In the genomic region with DNA sequence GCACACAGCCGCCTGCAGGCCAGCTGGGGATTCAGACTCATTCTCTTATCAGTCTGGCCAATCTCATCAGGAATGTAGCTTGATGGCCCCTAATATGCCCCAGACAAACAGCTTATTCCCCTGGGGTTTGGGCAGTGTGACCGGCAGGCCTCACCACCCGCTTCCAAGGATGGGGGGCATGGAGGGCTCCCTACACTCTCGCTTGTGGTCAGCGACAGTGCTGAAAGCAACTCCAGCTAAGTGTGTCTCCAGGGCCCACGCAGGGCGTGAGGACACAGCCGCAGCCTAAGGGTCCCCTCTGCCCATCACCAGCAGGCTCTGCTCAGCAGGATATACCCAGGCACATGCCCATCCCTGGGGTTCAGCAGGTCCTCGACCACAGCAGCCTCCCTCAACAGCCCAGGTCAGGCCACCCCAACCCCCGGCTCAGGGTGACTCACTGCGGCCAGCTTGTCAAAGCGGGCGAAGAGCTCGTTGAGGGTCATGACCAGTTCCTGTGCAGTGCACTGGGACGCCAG, we compare ENCODE assay signal across 21 cellular contexts.
DNase-seq lines count a peak whose midpoint lies in the region; ATAC-seq and TF ChIP-seq lines count a peak whose summit lies in the region.
"Had no signal": no experiment of that assay in that cellular context is flagged by ENCODE, and none has a peak within 500 bp of the region (broad histone marks: within the 10 kb centered on the region; RNA-seq: fewer than 3 reads in every experiment).

No MANE protein-coding gene starts in this region.

- H3K27me3 Mint-ChIP-seq in T-helper 17 cell (peaks cover 4% of the 10 kb centered on the region), HFFc6 (ENCODE audit: insufficient read depth) (peaks cover 16% of the 10 kb centered on the region)

- no peak overlapping the region for H4K91ac ChIP-seq in trophoblast cell (ENCODE audit: low read depth, low read length)

- no peak overlapping the region for H4K12ac ChIP-seq in trophoblast cell (ENCODE audit: low read depth, low read length)

- ATAC-seq in heart left ventricle (peak in 1 of 4 donors; percentile 2), T-helper 17 cell (no peak), HG02885 (IDR thresholded peaks at IDR 0.05; ENCODE audit: poor library complexity, unreplicated experiment) (no peak)
- ATAC-seq: effector memory CD8-positive, alpha-beta T cell had no signal

- H3K4me3 Mint-ChIP-seq in T-helper 17 cell (no peak overlapping the region), HFFc6 (no peak overlapping the region)
- H3K4me3 Mint-ChIP-seq: effector memory CD8-positive, alpha-beta T cell had no signal

- no peak overlapping the region for H2AFZ ChIP-seq in trophoblast cell (ENCODE audit: insufficient read depth, low read length, poor library complexity)

- TF ChIP-seq POLR2A in heart left ventricle (IDR thresholded peaks at IDR 0.05) = no peak

- H3K36me3 Mint-ChIP-seq in T-helper 17 cell (ENCODE audit: low read depth) (no peaks in the 10 kb centered on the region), HFFc6 (ENCODE audit: low read depth) (no peaks in the 10 kb centered on the region)

- 63 to 82% (median 74%) methylated on average over 11 to 15 of the region's 15 CpGs for WGBS in heart left ventricle, 4 donors
- WGBS in trophoblast cell (ENCODE audit: extremely low coverage, insufficient coverage, insufficient read length) = no CpG with 5 or more reads among the region's 15 CpGs

- no peaks in the 10 kb centered on the region for H3K79me2 ChIP-seq in trophoblast cell (ENCODE audit: control insufficient read depth, insufficient read depth, low read length, poor library complexity)

- no peak for TF ChIP-seq CTCF in heart left ventricle (IDR thresholded peaks at IDR 0.05)
- no peak for TF ChIP-seq CTCF in HFFc6 (IDR thresholded peaks at IDR 0.05)

- H2AK5ac ChIP-seq in trophoblast cell (ENCODE audit: low read length) = no peak overlapping the region

- H3K27ac Mint-ChIP-seq in T-helper 17 cell (no peak overlapping the region), HFFc6 (no peak overlapping the region)
- H3K27ac Mint-ChIP-seq: effector memory CD8-positive, alpha-beta T cell had no signal

- H3K9ac ChIP-seq in trophoblast cell (ENCODE audit: low read length) = no peak overlapping the region

- H3K4me1 Mint-ChIP-seq in T-helper 17 cell = peaks cover 13% of the 10 kb centered on the region
- H3K4me1 Mint-ChIP-seq in HFFc6 (ENCODE audit: low read depth) = no peaks in the 10 kb centered on the region

- H2BK12ac ChIP-seq in trophoblast cell (ENCODE audit: low read length) = no peak overlapping the region

- intact Hi-C loops in heart left ventricle (cut with DNase I) = loop anchor here in 3 of 10 donors (5.0 kb wide), 3 partner anchors 40 to 115 kb away; a partner anchor contains a TSS

- H4K8ac ChIP-seq in trophoblast cell (ENCODE audit: low read depth, low read length) = no peak overlapping the region

- peak overlapping the region; percentile 1 for H3K4me2 ChIP-seq in trophoblast cell (ENCODE audit: low read length)

- H3K18ac ChIP-seq in trophoblast cell (ENCODE audit: low read length) = no peak overlapping the region

- H3K23ac ChIP-seq in trophoblast cell (ENCODE audit: low read length) = no peak overlapping the region

- H2BK120ac ChIP-seq in trophoblast cell (ENCODE audit: insufficient read depth, low read length, poor library complexity) = no peak overlapping the region

- DNase-seq in A172 (ENCODE audit: low spot score) (peak; percentile 22), RPMI7951 (ENCODE audit: low read depth) (peak; percentile 47), heart left ventricle (peak in 2 of 5 donors; percentile 42 to 61), trophoblast cell (peak in 1 of 2 donors; percentile 11), T-helper 17 cell (no peak), HFFc6 (no peak), DMS53 (lab: John Stamatoyannopoulos, UW) (no peak)
- DNase-seq: activated CD4-positive, alpha-beta T cell treated with anti-CD3 and anti-CD28 coated beads, Interleukin-2, amount 50 U/mL, for 48 hours; activated naive CD4-positive, alpha-beta T cell; Calu3; cerebellar nuclear complex; effector memory CD8-positive, alpha-beta T cell; MG63; NCI-H146; NCI-H2171 treated with DMSO at 0.1 percent for 48 hours; NCI-H526; OCI-M1; stimulated activated CD4-positive, alpha-beta T cell treated with anti-CD3 and anti-CD28 coated beads, Interleukin-4, amount 100 ng/mL, for 4 hours had no signal

- H3K27ac ChIP-seq in heart left ventricle (peak overlapping the region; percentile 58 to 97 (median 88)), trophoblast cell (ENCODE audit: low read depth, low read length) (no peak overlapping the region)
- H3K27ac ChIP-seq: SJSA1 had no signal

- H3K9me3 Mint-ChIP-seq in HFFc6 = no peaks in the 10 kb centered on the region
- H3K9me3 Mint-ChIP-seq: effector memory CD8-positive, alpha-beta T cell had no signal

- H3K27me3 ChIP-seq in heart left ventricle = no peaks in the 10 kb centered on the region
- no peaks in the 10 kb centered on the region for H3K27me3 ChIP-seq in trophoblast cell (ENCODE audit: insufficient read depth, low read length)
- H3K27me3 ChIP-seq: SJSA1 had no signal

- H3K14ac ChIP-seq in trophoblast cell (ENCODE audit: low read length) = no peak overlapping the region

- H3K9me3 ChIP-seq in heart left ventricle (no peaks in the 10 kb centered on the region), trophoblast cell (ENCODE audit: insufficient read depth, low read depth, low read length) (no peaks in the 10 kb centered on the region), T-helper 17 cell (ENCODE audit: control insufficient read depth, low read length, poor library complexity, severe bottlenecking) (no peaks in the 10 kb centered on the region)
- H3K9me3 ChIP-seq: HAP-1, MG63, SJSA1 had no signal

- no peak overlapping the region for H2BK5ac ChIP-seq in trophoblast cell (ENCODE audit: low read depth, low read length, poor library complexity)

- peaks cover 0 to 9% (median 0%) of the 10 kb centered on the region in 9 donors for H3K36me3 ChIP-seq in heart left ventricle
- no peaks in the 10 kb centered on the region for H3K36me3 ChIP-seq in trophoblast cell (ENCODE audit: control insufficient read depth in 1 of 2, insufficient read depth in 2 of 2, low read length in 2 of 2)
- H3K36me3 ChIP-seq: HAP-1, MG63, SJSA1 had no signal

- no peaks in the 10 kb centered on the region for H3K79me1 ChIP-seq in trophoblast cell (ENCODE audit: low read length)

- H3K4ac ChIP-seq in trophoblast cell (ENCODE audit: low read depth, low read length) = no peak overlapping the region

- H3K4me1 ChIP-seq in heart left ventricle (peaks cover 0 to 92% (median 39%) of the 10 kb centered on the region in 12 donors), trophoblast cell (ENCODE audit: control insufficient read depth in 1 of 2, insufficient read depth in 2 of 2, low read length in 2 of 2) (peaks cover 16 to 21% of the 10 kb centered on the region in 2 experiments)
- H3K4me1 ChIP-seq: HAP-1, SJSA1 had no signal

- H3K4me3 ChIP-seq in heart left ventricle (no peak overlapping the region), trophoblast cell (ENCODE audit: low read depth, low read length) (no peak overlapping the region)
- H3K4me3 ChIP-seq: HAP-1, MG63, SJSA1 had no signal

Comparison
In these comparisons a context has a peak if more than half of its experiments do, and no peak if none do; other contexts are left out.
1. DNase-seq: peak in A172 (single experiment) and RPMI7951 (single experiment); none in T-helper 17 cell (0 of 3), HFFc6 (single experiment) and DMS53 (single experiment).